Comparison of ENCODE assay signal across 1 cellular context in the genomic region with DNA sequence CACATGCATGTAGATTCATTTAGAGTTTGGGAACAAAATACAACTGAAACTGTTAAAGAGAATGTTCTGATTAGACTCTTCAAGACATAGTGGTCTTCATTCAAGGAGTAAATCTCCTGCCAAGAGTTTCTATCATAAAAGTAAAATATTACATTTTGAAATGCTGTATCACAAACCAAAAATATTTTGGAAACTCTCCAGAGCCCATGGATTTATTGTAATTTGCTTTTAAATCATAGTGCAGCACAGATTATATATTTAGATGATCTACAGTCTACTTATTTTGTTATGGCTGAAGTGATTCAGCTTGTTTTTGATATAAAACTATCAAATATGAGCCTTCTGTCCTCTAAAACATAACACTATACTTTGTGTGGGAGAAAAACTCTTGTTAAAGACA.
TF ChIP-seq lines count a peak whose summit lies in the region.

No MANE protein-coding gene starts in this region.

TF ChIP-seq in SK-N-SH, 30 proteins besides CTCF, POLR2A, EP300 and RAD21 (continued from another document):
- TF ChIP-seq, protein P1, sequence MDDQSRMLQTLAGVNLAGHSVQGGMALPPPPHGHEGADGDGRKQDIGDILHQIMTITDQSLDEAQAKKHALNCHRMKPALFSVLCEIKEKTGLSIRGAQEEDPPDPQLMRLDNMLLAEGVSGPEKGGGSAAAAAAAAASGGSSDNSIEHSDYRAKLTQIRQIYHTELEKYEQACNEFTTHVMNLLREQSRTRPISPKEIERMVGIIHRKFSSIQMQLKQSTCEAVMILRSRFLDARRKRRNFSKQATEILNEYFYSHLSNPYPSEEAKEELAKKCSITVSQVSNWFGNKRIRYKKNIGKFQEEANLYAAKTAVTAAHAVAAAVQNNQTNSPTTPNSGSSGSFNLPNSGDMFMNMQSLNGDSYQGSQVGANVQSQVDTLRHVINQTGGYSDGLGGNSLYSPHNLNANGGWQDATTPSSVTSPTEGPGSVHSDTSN (IDR thresholded peaks at IDR 0.05) = peak; percentile 68; the same call in 1 of the 2 replicates
- TF ChIP-seq JUND (IDR thresholded peaks at IDR 0.05) = peak; percentile 39
- 0 out of 2 replicates have a peak, but pooled peaks have one; percentile 23 for TF ChIP-seq FOXM1 (IDR thresholded peaks at IDR 0.05; ENCODE audit: low read depth)
- TF ChIP-seq TCF12 (IDR thresholded peaks at IDR 0.05) = peak; percentile 55
- no peak for TF ChIP-seq MXI1 (IDR thresholded peaks at IDR 0.05; ENCODE audit: low read depth, low read length)
